In genomic region chr1:55284856-55285255, GRCh38 we compare ENCODE assay signal across 8 cellular contexts.
DNase-seq lines count a peak whose midpoint lies in the region; ATAC-seq and TF ChIP-seq lines count a peak whose summit lies in the region.

No MANE protein-coding gene starts in this region.

- H3K4me1 ChIP-seq in foreskin keratinocyte, result no peaks in the 10 kb centered on the region
- no peaks in the 10 kb centered on the region for H3K4me1 ChIP-seq in psoas muscle

- H3K9me3 ChIP-seq in psoas muscle, result no peaks in the 10 kb centered on the region

- 20 to 25% (median 23%) methylated on average over 4 of the region's 4 CpGs for WGBS in psoas muscle, 3 donors

- H3K27me3 ChIP-seq in foreskin keratinocyte, result no peaks in the 10 kb centered on the region
- no peaks in the 10 kb centered on the region for H3K27me3 ChIP-seq in psoas muscle (ENCODE audit: insufficient read depth in 3 of 3, low read length in 2 of 3)

- H3K9me3 Mint-ChIP-seq in T-helper 2 cell treated with Interferon-gamma antibody and Interleukin-4, amounts not matched to agents 5 μg/mL and 100 μg/mL, for 36 hours, result no peaks in the 10 kb centered on the region

- DNase-seq in DMS53 treated with DMSO at 0.1 percent for 48 hours (lab: John Stamatoyannopoulos, UW; ENCODE audit: unreplicated experiment), result peak; percentile 51
- DNase-seq in HT-29 (ENCODE audit: low spot score), result peak; percentile 52
- DNase-seq in SHP77 treated with DMSO at 0.1 percent for 48 hours (lab: John Stamatoyannopoulos, UW), result peak; percentile 6
- peak in 1 of 2 donors; percentile 22 for DNase-seq in foreskin keratinocyte
- DNase-seq in psoas muscle, result no peak
- DNase-seq in T-helper 2 cell treated with Interferon-gamma antibody and Interleukin-4, amounts not matched to agents 5 μg/mL and 100 μg/mL, for 36 hours (ENCODE audit: low spot score), result no peak

- TF ChIP-seq CTCF in foreskin keratinocyte (conservative IDR thresholded peaks at IDR 0.05) (peak; percentile 73), psoas muscle (IDR thresholded peaks at IDR 0.05) (peak; percentile 64)

- H3K36me3 ChIP-seq in psoas muscle (ENCODE audit: insufficient read depth in 1 of 2, low read depth in 1 of 2), result no peaks in the 10 kb centered on the region

- no peak overlapping the region for H3K27ac ChIP-seq in foreskin keratinocyte
- no peak overlapping the region for H3K27ac ChIP-seq in psoas muscle

- no peak overlapping the region for H3K27ac Mint-ChIP-seq in T-helper 2 cell treated with Interferon-gamma antibody and Interleukin-4, amounts not matched to agents 5 μg/mL and 100 μg/mL, for 36 hours

- H3K27me3 Mint-ChIP-seq in T-helper 2 cell treated with Interferon-gamma antibody and Interleukin-4, amounts not matched to agents 5 μg/mL and 100 μg/mL, for 36 hours (ENCODE audit: low read depth), result no peaks in the 10 kb centered on the region

- no peak overlapping the region for H3K4me3 Mint-ChIP-seq in T-helper 2 cell treated with Interferon-gamma antibody and Interleukin-4, amounts not matched to agents 5 μg/mL and 100 μg/mL, for 36 hours

- no peaks in the 10 kb centered on the region for H3K36me3 Mint-ChIP-seq in T-helper 2 cell treated with Interferon-gamma antibody and Interleukin-4, amounts not matched to agents 5 μg/mL and 100 μg/mL, for 36 hours (ENCODE audit: low read depth)

- H3K4me3 ChIP-seq in psoas muscle, result no peak overlapping the region

- intact Hi-C loops in psoas muscle (cut with DNase I), result loop anchor here (2.0 to 10.0 kb wide), 6 partner anchors 52 to 1540 kb away; partner anchors contain the start of gene FYB2 (in 1 of the 2)

- peaks cover 3% of the 10 kb centered on the region for H3K4me1 Mint-ChIP-seq in T-helper 2 cell treated with Interferon-gamma antibody and Interleukin-4, amounts not matched to agents 5 μg/mL and 100 μg/mL, for 36 hours (ENCODE audit: low read depth)

- ATAC-seq in foreskin keratinocyte, result peak; percentile 49
- ATAC-seq in psoas muscle, result peak; percentile 65 to 84 (median 74)
- no peak for ATAC-seq in HG03432 (IDR thresholded peaks at IDR 0.05; ENCODE audit: unreplicated experiment)
- no peak for ATAC-seq in GM19035 (IDR thresholded peaks at IDR 0.05; ENCODE audit: unreplicated experiment)

Comparison
In these comparisons a context has a peak if more than half of its experiments do, and no peak if none do; other contexts are left out.
1. DNase-seq: peak in DMS53 treated with DMSO at 0.1 percent for 48 hours (single experiment), HT-29 (single experiment) and SHP77 treated with DMSO at 0.1 percent for 48 hours (single experiment); none in psoas muscle (0 of 2) and T-helper 2 cell treated with Interferon-gamma antibody and Interleukin-4, amounts not matched to agents 5 μg/mL and 100 μg/mL, for 36 hours (single experiment).
2. ATAC-seq: peak in foreskin keratinocyte (single experiment) and psoas muscle (4 of 4); none in HG03432 (single experiment) and GM19035 (single experiment).